26 cellular contexts compared by ENCODE assay signal in the genomic region with DNA sequence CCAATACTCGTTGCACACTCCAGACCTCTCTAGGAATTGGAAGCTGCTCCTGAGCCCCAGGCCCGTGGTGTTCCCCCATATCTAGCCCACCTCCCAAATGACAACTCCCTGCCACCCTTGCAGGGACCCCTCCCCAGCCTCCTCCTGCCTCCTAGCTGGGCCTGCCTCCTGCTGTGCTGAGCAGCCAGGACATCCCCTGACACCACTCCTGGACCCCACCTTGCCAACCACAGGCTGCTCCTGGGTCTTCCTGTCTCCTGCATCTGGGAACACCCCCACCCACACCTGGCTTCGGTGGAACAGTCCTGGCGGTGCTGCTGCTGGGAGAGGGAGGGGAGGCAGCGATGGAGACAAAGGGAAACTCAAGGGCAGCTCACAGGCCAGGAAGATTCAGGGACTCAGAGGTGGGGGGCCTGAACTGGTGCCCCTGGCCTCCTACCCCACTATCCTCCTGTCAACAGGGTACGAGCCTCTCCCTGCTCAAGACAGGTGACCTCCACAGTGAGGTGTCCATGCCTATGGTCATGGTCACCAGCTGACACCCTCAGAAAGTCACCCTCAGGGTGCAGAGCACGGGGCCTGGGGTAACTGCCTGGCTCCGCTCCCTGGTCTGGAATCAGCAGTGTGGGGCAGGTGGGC.
A peak's percentile ranks its signal among the peaks of the same experiment; 100 is the strongest.
DNase-seq lines count a peak whose midpoint lies in the region; ATAC-seq and TF ChIP-seq lines count a peak whose summit lies in the region.
"Had no signal": no experiment of that assay in that cellular context is flagged by ENCODE, and none has a peak within 500 bp of the region (broad histone marks: within the 10 kb centered on the region; RNA-seq: fewer than 3 reads in every experiment).

No MANE protein-coding gene starts in this region.

- H3K4me2 ChIP-seq in skeletal muscle satellite cell (ENCODE audit: low read length) (no peak overlapping the region), osteoblast (ENCODE audit: insufficient read depth, low read length) (no peak overlapping the region)

- H4K20me1 ChIP-seq in osteoblast (ENCODE audit: insufficient read depth, low read length) = no peaks in the 10 kb centered on the region

- TF ChIP-seq CTCF in C4-2B (conservative IDR thresholded peaks at IDR 0.05) = no peak
- TF ChIP-seq CTCF in RWPE1 (conservative IDR thresholded peaks at IDR 0.05; ENCODE audit: low read depth) = no peak
- TF ChIP-seq CTCF in esophagus squamous epithelium (IDR thresholded peaks at IDR 0.05) = no peak
- TF ChIP-seq CTCF in osteoblast (IDR thresholded peaks at IDR 0.05; ENCODE audit: extremely low read depth, low read depth, low read length) = no peak

- H2AFZ ChIP-seq in osteoblast (ENCODE audit: low read length) = no peak overlapping the region

- no peaks in the 10 kb centered on the region for H3K9me3 Mint-ChIP-seq in activated CD4-positive, alpha-beta T cell treated with anti-CD3 and anti-CD28 coated beads, Interleukin-2, amount 10 ng/mL, durations not matched to agents 7 days and 5 days
- H3K9me3 Mint-ChIP-seq: CD4-positive, alpha-beta T cell; dendritic cell treated with granulocyte-macrophage colony-stimulating factor and Interleukin-4, amounts not matched to agents 40 ng/mL and 50 ng/mL, for 4 days; H9; T-helper 1 cell treated with Interleukin-12 subunit alpha and Interleukin-12 subunit beta and Interleukin-4 antibody, amounts not matched to agents 30 μg/mL and 1 μg/mL, for 36 hours had no signal

- H3K9ac ChIP-seq in skeletal muscle satellite cell (ENCODE audit: low read depth, low read length) = peak overlapping the region; percentile 58

- H3K4me3 ChIP-seq in esophagus squamous epithelium (no peak overlapping the region), skeletal muscle satellite cell (ENCODE audit: low read length) (no peak overlapping the region), osteoblast (ENCODE audit: insufficient read depth, low read length) (no peak overlapping the region)
- H3K4me3 ChIP-seq: heart right ventricle, SK-N-MC had no signal

- TF ChIP-seq POLR2A in esophagus squamous epithelium (IDR thresholded peaks at IDR 0.05) = no peak

- intact Hi-C loops in esophagus squamous epithelium (cut with DNase I) = no loop called here

- H3K27ac ChIP-seq in C4-2B = peak overlapping the region; percentile 46; the same call in 1 of the 2 replicates
- H3K27ac ChIP-seq in RWPE1 = peak overlapping the region; percentile 100
- peak overlapping the region; percentile 94 to 97 (median 94) for H3K27ac ChIP-seq in esophagus squamous epithelium
- H3K27ac ChIP-seq in osteoblast (ENCODE audit: low read depth, low read length) = no peak overlapping the region
- H3K27ac ChIP-seq: heart right ventricle, SK-N-MC had no signal

- H3K79me2 ChIP-seq in osteoblast (ENCODE audit: insufficient read depth, low read length) = no peaks in the 10 kb centered on the region

- H3K4me1 Mint-ChIP-seq in activated CD4-positive, alpha-beta T cell treated with anti-CD3 and anti-CD28 coated beads, Interleukin-2, amount 10 ng/mL, durations not matched to agents 7 days and 5 days = no peaks in the 10 kb centered on the region
- H3K4me1 Mint-ChIP-seq: IgD-negative memory B cell had no signal

- WGBS in esophagus squamous epithelium, 2 donors = 63 to 80% methylated on average over 2 to 4 of the region's 8 CpGs

- no peaks in the 10 kb centered on the region for H3K36me3 Mint-ChIP-seq in activated CD4-positive, alpha-beta T cell treated with anti-CD3 and anti-CD28 coated beads, Interleukin-2, amount 10 ng/mL, durations not matched to agents 7 days and 5 days (ENCODE audit: low read depth)
- H3K36me3 Mint-ChIP-seq: IgD-negative memory B cell; naive thymus-derived CD4-positive, alpha-beta T cell had no signal

- H3K4me3 Mint-ChIP-seq in activated CD4-positive, alpha-beta T cell treated with anti-CD3 and anti-CD28 coated beads, Interleukin-2, amount 10 ng/mL, durations not matched to agents 7 days and 5 days = no peak overlapping the region
- H3K4me3 Mint-ChIP-seq: CD4-positive, alpha-beta T cell; dendritic cell treated with granulocyte-macrophage colony-stimulating factor and Interleukin-4, amounts not matched to agents 40 ng/mL and 50 ng/mL, for 4 days; H9; IgD-negative memory B cell; naive thymus-derived CD4-positive, alpha-beta T cell; T-helper 1 cell treated with Interleukin-12 subunit alpha and Interleukin-12 subunit beta and Interleukin-4 antibody, amounts not matched to agents 30 μg/mL and 1 μg/mL, for 36 hours had no signal

- H3K27ac Mint-ChIP-seq in activated CD4-positive, alpha-beta T cell treated with anti-CD3 and anti-CD28 coated beads, Interleukin-2, amount 10 ng/mL, durations not matched to agents 7 days and 5 days = no peak overlapping the region
- H3K27ac Mint-ChIP-seq: CD4-positive, alpha-beta T cell; dendritic cell treated with granulocyte-macrophage colony-stimulating factor and Interleukin-4, amounts not matched to agents 40 ng/mL and 50 ng/mL, for 4 days; IgD-negative memory B cell; naive thymus-derived CD4-positive, alpha-beta T cell; T-helper 1 cell treated with Interleukin-12 subunit alpha and Interleukin-12 subunit beta and Interleukin-4 antibody, amounts not matched to agents 30 μg/mL and 1 μg/mL, for 36 hours had no signal

- no peak for ATAC-seq in HG02678 (IDR thresholded peaks at IDR 0.05; ENCODE audit: unreplicated experiment)
- ATAC-seq: heart right ventricle; naive thymus-derived CD4-positive, alpha-beta T cell had no signal

- H3K9me3 ChIP-seq in esophagus squamous epithelium (no peaks in the 10 kb centered on the region), skeletal muscle satellite cell (replicated peaks; ENCODE audit: low read length) (no peaks in the 10 kb centered on the region), osteoblast (ENCODE audit: low read depth, low read length) (no peaks in the 10 kb centered on the region)

- peaks cover 34 to 77% (median 39%) of the 10 kb centered on the region in 3 donors for H3K4me1 ChIP-seq in esophagus squamous epithelium
- peaks cover 17% of the 10 kb centered on the region for H3K4me1 ChIP-seq in skeletal muscle satellite cell (ENCODE audit: control insufficient read depth, insufficient read depth, low read length)
- peaks cover 10% of the 10 kb centered on the region for H3K4me1 ChIP-seq in osteoblast (ENCODE audit: insufficient read depth, low read length)

- POLR2A ChIA-PET in RWPE1 (lab: Yijun Ruan, JAX; ENCODE audit: low non-redundant PET) = no interaction called here
- POLR2A ChIA-PET in activated CD4-positive, alpha-beta T cell treated with anti-CD3 and anti-CD28 coated beads, Interleukin-2, amount 10 ng/mL, durations not matched to agents 7 days and 5 days (lab: Charles Lee) = no interaction called here

- H3K27me3 ChIP-seq in esophagus squamous epithelium = peaks cover 0 to 24% (median 0%) of the 10 kb centered on the region in 4 donors
- H3K27me3 ChIP-seq in skeletal muscle satellite cell (ENCODE audit: control insufficient read depth, insufficient read depth, low read length) = peaks cover 12% of the 10 kb centered on the region
- peaks cover 11% of the 10 kb centered on the region for H3K27me3 ChIP-seq in osteoblast (ENCODE audit: insufficient read depth, low read length)

- H3K36me3 ChIP-seq in esophagus squamous epithelium (no peaks in the 10 kb centered on the region), skeletal muscle satellite cell (ENCODE audit: insufficient read depth, low read length) (no peaks in the 10 kb centered on the region), osteoblast (ENCODE audit: insufficient read depth, low read length) (no peaks in the 10 kb centered on the region)
- H3K36me3 ChIP-seq: heart right ventricle had no signal

- CTCF ChIA-PET in RWPE1 (lab: Yijun Ruan, JAX) = interaction anchor here (0.5 to 2.3 kb wide), 2 partner anchors 65 to 93 kb away, joined by 3 to 6 read pairs; no protein-coding TSS in a partner anchor
- CTCF ChIA-PET in activated CD4-positive, alpha-beta T cell treated with anti-CD3 and anti-CD28 coated beads, Interleukin-2, amount 10 ng/mL, durations not matched to agents 7 days and 5 days (lab: Charles Lee) = interaction anchor here (0.5 kb wide), 1 partner anchor 482 kb away, joined by 3 read pairs; no protein-coding TSS in a partner anchor

- DNase-seq in RWPE1 (ENCODE audit: low spot score) (no peak), esophagus squamous epithelium (lab: John Stamatoyannopoulos, UW) (no peak), osteoblast (ENCODE audit: insufficient read length, low spot score, missing footprints) (no peak)
- no peak for DNase-seq in activated CD4-positive, alpha-beta T cell treated with anti-CD3 and anti-CD28 coated beads, Interleukin-2, amount 10 ng/mL, durations not matched to agents 7 days and 5 days
- DNase-seq in central memory CD4-positive, alpha-beta T cell = no peak
- DNase-seq: activated CD4-positive, CD25-positive, alpha-beta regulatory T cell; activated T-cell treated with anti-CD3 and anti-CD28 coated beads, Interleukin-2, amount 50 U/mL, for 48 hours; AML-193; CD4-positive, alpha-beta T cell; H9; heart right ventricle; kidney; midbrain; naive thymus-derived CD4-positive, alpha-beta T cell; NCI-H2107; NCI-H774; nucleus accumbens; RPMI8226; stimulated activated naive CD4-positive, alpha-beta T cell had no signal

- H3K27me3 Mint-ChIP-seq in activated CD4-positive, alpha-beta T cell treated with anti-CD3 and anti-CD28 coated beads, Interleukin-2, amount 10 ng/mL, durations not matched to agents 7 days and 5 days = no peaks in the 10 kb centered on the region
